Comparison of ENCODE assay signal across 22 cellular contexts in genomic region chr16:2122429-2122828, GRCh38. TPM values are rescaled to one million over a fixed set of nuclear protein-coding genes. Genes with fewer than 3 reads are reported as not detected.
DNase-seq lines count a peak whose midpoint lies in the region; ATAC-seq, FAIRE-seq and TF ChIP-seq lines count a peak whose summit lies in the region.
"Had no signal": no experiment of that assay in that cellular context is flagged by ENCODE, and none has a peak within 500 bp of the region (broad histone marks: within the 10 kb centered on the region; RNA-seq: fewer than 3 reads in every experiment).

No MANE protein-coding gene starts in this region.

- BruUV-seq in GM12878 (replicated peaks; lab: Mats Ljungman, UMichigan) = no TSS peak

- H3K9ac ChIP-seq in GM12878 (ENCODE audit: control insufficient read depth, insufficient read depth, low read length) (no peak overlapping the region), keratinocyte (ENCODE audit: control insufficient read depth, extremely low read depth, insufficient read depth, low read length) (peak overlapping the region; percentile 36)

- peaks cover 11% of the 10 kb centered on the region for H3K4me1 Mint-ChIP-seq in CD8-positive, alpha-beta T cell (ENCODE audit: low read depth)
- peaks cover 2% of the 10 kb centered on the region for H3K4me1 Mint-ChIP-seq in activated CD4-positive, alpha-beta T cell treated with anti-CD3 and anti-CD28 coated beads, Interleukin-2, amount 10 ng/mL, durations not matched to agents 7 days and 5 days
- H3K4me1 Mint-ChIP-seq: activated T-helper 17 cell treated with anti-CD3 and anti-CD28 coated beads, Interleukin-2, amount 50 U/mL, for 72 hours had no signal

- no peaks in the 10 kb centered on the region for H3K27me3 ChIP-seq in CD8-positive, alpha-beta T cell (ENCODE audit: insufficient read depth, low read length)
- H3K27me3 ChIP-seq in GM12878 (replicated peaks in 1 of 2; ENCODE audit: control insufficient read depth in 2 of 2, insufficient read depth in 2 of 2, low read length in 1 of 2) (no peaks in the 10 kb centered on the region), keratinocyte (ENCODE audit: control insufficient read depth, extremely low read depth, insufficient read depth, low read length) (no peaks in the 10 kb centered on the region), gastrocnemius medialis (no peaks in the 10 kb centered on the region)
- H3K27me3 ChIP-seq: foreskin keratinocyte had no signal

- POLR2A ChIA-PET in CD8-positive, alpha-beta T cell (lab: Charles Lee) = no interaction called here
- POLR2A ChIA-PET in GM12878 (lab: Charles Lee) = interaction anchor here (1.5 kb wide), 1 partner anchor 18 kb away, joined by 3 read pairs; no protein-coding TSS in a partner anchor
- POLR2A ChIA-PET in activated CD4-positive, alpha-beta T cell treated with anti-CD3 and anti-CD28 coated beads, Interleukin-2, amount 10 ng/mL, durations not matched to agents 7 days and 5 days (lab: Charles Lee) = no interaction called here

- TF ChIP-seq RAD21 in GM12878 (IDR thresholded peaks at IDR 0.05; ENCODE audit: insufficient read depth, low read depth, low read length) = no peak

- RAD21 ChIA-PET in GM12878 (lab: Charles Lee; ENCODE audit: unreplicated experiment) = no interaction called here

- H3K27ac Mint-ChIP-seq in CD8-positive, alpha-beta T cell = peak overlapping the region; percentile 4
- H3K27ac Mint-ChIP-seq in activated CD4-positive, alpha-beta T cell treated with anti-CD3 and anti-CD28 coated beads, Interleukin-2, amount 10 ng/mL, durations not matched to agents 7 days and 5 days = no peak overlapping the region
- H3K27ac Mint-ChIP-seq: activated naive CD8-positive, alpha-beta T cell treated with anti-CD3 and anti-CD28 coated beads for 36 hours; activated T-helper 17 cell treated with anti-CD3 and anti-CD28 coated beads, Interleukin-2, amount 50 U/mL, for 72 hours had no signal

- no peaks in the 10 kb centered on the region for H3K27me3 Mint-ChIP-seq in CD8-positive, alpha-beta T cell (ENCODE audit: low read depth)
- no peaks in the 10 kb centered on the region for H3K27me3 Mint-ChIP-seq in activated CD4-positive, alpha-beta T cell treated with anti-CD3 and anti-CD28 coated beads, Interleukin-2, amount 10 ng/mL, durations not matched to agents 7 days and 5 days
- H3K27me3 Mint-ChIP-seq: activated naive CD8-positive, alpha-beta T cell treated with anti-CD3 and anti-CD28 coated beads for 36 hours; activated T-helper 17 cell treated with anti-CD3 and anti-CD28 coated beads, Interleukin-2, amount 50 U/mL, for 72 hours had no signal

- no peaks in the 10 kb centered on the region for H3K4me1 ChIP-seq in CD8-positive, alpha-beta T cell (ENCODE audit: insufficient read depth, low read length)
- H3K4me1 ChIP-seq in GM12878 (ENCODE audit: control insufficient read depth, insufficient read depth, low read length) (no peaks in the 10 kb centered on the region), keratinocyte (ENCODE audit: control insufficient read depth, extremely low read depth, insufficient read depth, low read length) (peaks cover 45% of the 10 kb centered on the region), gastrocnemius medialis (peaks cover 70 to 90% of the 10 kb centered on the region in 2 donors)

- H3K9me3 ChIP-seq in CD8-positive, alpha-beta T cell (ENCODE audit: low read length) = no peaks in the 10 kb centered on the region
- H3K9me3 ChIP-seq in GM12878 (replicated peaks; ENCODE audit: control insufficient read depth, insufficient read depth, low read length) (no peaks in the 10 kb centered on the region), keratinocyte (ENCODE audit: control insufficient read depth, low read depth, low read length) (no peaks in the 10 kb centered on the region), gastrocnemius medialis (no peaks in the 10 kb centered on the region)

- H3K9me1 ChIP-seq in keratinocyte (ENCODE audit: control insufficient read depth, extremely low read depth, insufficient read depth, low read length) = no peaks in the 10 kb centered on the region

- no peaks in the 10 kb centered on the region for H4K20me1 ChIP-seq in GM12878 (ENCODE audit: control insufficient read depth, insufficient read depth)
- H4K20me1 ChIP-seq in keratinocyte (ENCODE audit: control insufficient read depth, extremely low read depth, insufficient read depth, low read length) = peaks cover 2% of the 10 kb centered on the region

- ATAC-seq in CD8-positive, alpha-beta T cell = no peak
- ATAC-seq in GM12878 (peak; percentile 23; the same call in 2 of the 3 replicates), gastrocnemius medialis (no peak), HG02642 (IDR thresholded peaks at IDR 0.05; ENCODE audit: poor library complexity, unreplicated experiment) (no peak)
- ATAC-seq: foreskin keratinocyte had no signal

- no peaks in the 10 kb centered on the region for H3K9me3 Mint-ChIP-seq in CD8-positive, alpha-beta T cell
- no peaks in the 10 kb centered on the region for H3K9me3 Mint-ChIP-seq in activated CD4-positive, alpha-beta T cell treated with anti-CD3 and anti-CD28 coated beads, Interleukin-2, amount 10 ng/mL, durations not matched to agents 7 days and 5 days
- H3K9me3 Mint-ChIP-seq: activated naive CD8-positive, alpha-beta T cell treated with anti-CD3 and anti-CD28 coated beads for 36 hours; activated T-helper 17 cell treated with anti-CD3 and anti-CD28 coated beads, Interleukin-2, amount 50 U/mL, for 72 hours had no signal

- FAIRE-seq in GM12878 (lab: Jason Lieb, UNC) = no peak
- no peak for FAIRE-seq in keratinocyte (lab: Jason Lieb, UNC)
- FAIRE-seq: endothelial cell of umbilical vein, G401.6, HepG2 had no signal

- CTCF ChIA-PET in CD8-positive, alpha-beta T cell (lab: Charles Lee) = interaction anchor here (2.2 to 2.6 kb wide), 2 partner anchors 18 to 33 kb away, joined by 5 to 11 read pairs; partner anchors contain the start of gene TRAF7
- CTCF ChIA-PET in GM12878 (lab: Yijun Ruan, JAX) = interaction anchor here (1.1 kb wide), 2 partner anchors 21 to 128 kb away, joined by 3 read pairs; no protein-coding TSS in a partner anchor
- CTCF ChIA-PET in activated CD4-positive, alpha-beta T cell treated with anti-CD3 and anti-CD28 coated beads, Interleukin-2, amount 10 ng/mL, durations not matched to agents 7 days and 5 days (lab: Charles Lee) = interaction anchor here (1.8 kb wide), 1 partner anchor 13 kb away, joined by 3 read pairs; no protein-coding TSS in a partner anchor

- H2AFZ ChIP-seq in GM12878 (ENCODE audit: control insufficient read depth, low read depth, low read length) = no peak overlapping the region
- no peak overlapping the region for H2AFZ ChIP-seq in keratinocyte (ENCODE audit: control insufficient read depth, low read length)

- DNase-seq in CD8-positive, alpha-beta T cell = no peak
- DNase-seq in GM12878 (ENCODE audit: low read depth, low spot score) (no peak), keratinocyte (ENCODE audit: low read depth, low spot score) (no peak), gastrocnemius medialis (no peak), RPMI8226 (no peak)
- DNase-seq in activated CD4-positive, alpha-beta T cell treated with anti-CD3 and anti-CD28 coated beads, Interleukin-2, amount 10 ng/mL, durations not matched to agents 7 days and 5 days = no peak
- DNase-seq in stimulated activated naive CD4-positive, alpha-beta T cell treated with Interleukin-2 at 50 U/mL for 16 hours (lab: John Stamatoyannopoulos, UW) = no peak
- DNase-seq: ACHN; activated CD4-positive, CD25-positive, alpha-beta regulatory T cell treated with anti-CD3 and anti-CD28 coated beads, Interleukin-2, amount 50 U/mL, for 72 hours; activated naive CD8-positive, alpha-beta T cell treated with anti-CD3 and anti-CD28 coated beads for 36 hours; DMS 273 treated with DMSO at 0.1 percent for 48 hours; HCEC 1CT; NCI-H187; NK-92 treated with Interleukin-12 subunit alpha and Interleukin-12 subunit beta, amount 100 ng/mL, for 24 hours; stimulated activated CD4-positive, alpha-beta T cell treated with anti-CD3 and anti-CD28 coated beads, Interleukin-1b, Interleukin-23, amount 100 ng/mL, for 48 hours; stimulated activated naive CD4-positive, alpha-beta T cell had no signal

- intact Hi-C loops in CD8-positive, alpha-beta T cell (cut with DNase I, micrococcal nuclease) = no loop called here
- intact Hi-C loops in GM12878 (cut with micrococcal nuclease; ENCODE audit: unreplicated experiment) = no loop called here
- intact Hi-C loops in gastrocnemius medialis (cut with DNase I; ENCODE audit: low total_unique reads) = no loop called here

- no peaks in the 10 kb centered on the region for H3K36me3 ChIP-seq in CD8-positive, alpha-beta T cell (ENCODE audit: insufficient read depth, low read length)
- H3K36me3 ChIP-seq in GM12878 (ENCODE audit: control insufficient read depth in 2 of 2, insufficient read depth in 2 of 2, low read length in 1 of 2) (no peaks in the 10 kb centered on the region), keratinocyte (ENCODE audit: control insufficient read depth in 2 of 2, extremely low read depth in 1 of 2, insufficient read depth in 2 of 2, low read length in 2 of 2) (no peaks in the 10 kb centered on the region), gastrocnemius medialis (no peaks in the 10 kb centered on the region)

- in situ Hi-C loops in GM12878 (cut with MboI) = no loop called here
- in situ Hi-C loops in gastrocnemius medialis (cut with MboI; ENCODE audit: low sequenced_read_pairs in 4 of 4) = no loop called here

- H3K4me2 ChIP-seq in GM12878 (ENCODE audit: control insufficient read depth, insufficient read depth) (no peak overlapping the region), keratinocyte (ENCODE audit: control insufficient read depth, extremely low read depth, insufficient read depth, low read depth, low read length) (peak overlapping the region; percentile 45)

- dilution Hi-C loops in keratinocyte (cut with MboI; ENCODE audit: extremely low pct_ligation_motif_present, low sequenced_read_pairs) = no loop called here

- no peak overlapping the region for H3K4me3 Mint-ChIP-seq in CD8-positive, alpha-beta T cell
- no peak overlapping the region for H3K4me3 Mint-ChIP-seq in activated CD4-positive, alpha-beta T cell treated with anti-CD3 and anti-CD28 coated beads, Interleukin-2, amount 10 ng/mL, durations not matched to agents 7 days and 5 days
- H3K4me3 Mint-ChIP-seq: activated naive CD8-positive, alpha-beta T cell treated with anti-CD3 and anti-CD28 coated beads for 36 hours; activated T-helper 17 cell treated with anti-CD3 and anti-CD28 coated beads, Interleukin-2, amount 50 U/mL, for 72 hours had no signal

- no peak for TF ChIP-seq EP300 in GM12878 (IDR thresholded peaks at IDR 0.05; ENCODE audit: borderline replicate concordance in 1 of 2, control insufficient read depth in 1 of 2, low read depth in 2 of 2, low read length in 2 of 2)

- H3K4me3 ChIP-seq in CD8-positive, alpha-beta T cell (ENCODE audit: low read depth, low read length) = no peak overlapping the region
- H3K4me3 ChIP-seq in GM12878 (no peak overlapping the region), keratinocyte (ENCODE audit: control insufficient read depth in 2 of 3, extremely low read depth in 1 of 3, insufficient read depth in 2 of 3, low read depth in 1 of 3, low read length in 3 of 3) (peak overlapping the region in 1 of 3 experiments; percentile 23), gastrocnemius medialis (peak overlapping the region in 3 of 4 donors; percentile 13 to 40 (median 22))

- no peaks in the 10 kb centered on the region for H3K79me2 ChIP-seq in GM12878 (ENCODE audit: control insufficient read depth, insufficient read depth, low read length)
- peaks cover 39% of the 10 kb centered on the region for H3K79me2 ChIP-seq in keratinocyte (ENCODE audit: control insufficient read depth, insufficient read depth, low read length)

- TF ChIP-seq POLR2A in GM12878 (IDR thresholded peaks at IDR 0.05; ENCODE audit: low read depth, low read length) = no peak
- TF ChIP-seq POLR2A in gastrocnemius medialis (IDR thresholded peaks at IDR 0.05) = no peak

- no peak for TF ChIP-seq CTCF in CD8-positive, alpha-beta T cell (IDR thresholded peaks at IDR 0.05)
- TF ChIP-seq CTCF in GM12878 (IDR thresholded peaks at IDR 0.05 in 2 of 3, conservative IDR thresholded peaks at IDR 0.05 in 1 of 3; ENCODE audit: control insufficient read depth in 2 of 3, extremely low read depth in 1 of 3, insufficient read depth in 1 of 3, low read depth in 3 of 3, low read length in 3 of 3) = no peak
- TF ChIP-seq CTCF in keratinocyte (optimal IDR thresholded peaks at IDR 0.05 in 1 of 3, IDR thresholded peaks at IDR 0.05 in 1 of 3, conservative IDR thresholded peaks at IDR 0.05 in 1 of 3; ENCODE audit: extremely low read depth in 1 of 3, insufficient read depth in 2 of 3, low read length in 3 of 3) = no peak
- no peak for TF ChIP-seq CTCF in gastrocnemius medialis (IDR thresholded peaks at IDR 0.05 in 4 of 5, conservative IDR thresholded peaks at IDR 0.05 in 1 of 5)

- H3K27ac ChIP-seq in CD8-positive, alpha-beta T cell (ENCODE audit: low read depth, low read length) = no peak overlapping the region
- H3K27ac ChIP-seq in GM12878 (ENCODE audit: control insufficient read depth, insufficient read depth) = no peak overlapping the region
- H3K27ac ChIP-seq in keratinocyte (ENCODE audit: control insufficient read depth, insufficient read depth, low read length) = peak overlapping the region; percentile 33
- H3K27ac ChIP-seq in gastrocnemius medialis = peak overlapping the region; percentile 98 to 100 (median 98)
- H3K27ac ChIP-seq: foreskin keratinocyte had no signal

- WGBS in GM12878 (ENCODE audit: insufficient coverage, insufficient replicate concordance, low lambda C conversion rate, missing lambda C conversion rate) = 64% methylated on average over 16 of the region's 17 CpGs

- SMC1A ChIA-PET in GM12878 (lab: Charles Lee; ENCODE audit: uncharacterized antibody, unreplicated experiment) = no interaction called here

- H3K36me3 Mint-ChIP-seq in CD8-positive, alpha-beta T cell = no peaks in the 10 kb centered on the region
- no peaks in the 10 kb centered on the region for H3K36me3 Mint-ChIP-seq in activated CD4-positive, alpha-beta T cell treated with anti-CD3 and anti-CD28 coated beads, Interleukin-2, amount 10 ng/mL, durations not matched to agents 7 days and 5 days (ENCODE audit: low read depth)
- H3K36me3 Mint-ChIP-seq: activated naive CD8-positive, alpha-beta T cell treated with anti-CD3 and anti-CD28 coated beads for 36 hours had no signal

RNA-seq across cellular contexts. Expression of gene PKD1, which starts 13.3 kb away (rescaled TPM):
- total RNA-seq in CD8-positive, alpha-beta T cell = 10 to 100 TPM; 90.7 to 95.2 TPM
- 160 and 186 TPM in 2 replicates for total RNA-seq in GM12878 (2013; cell fraction: nucleolus; rRNA removed)
- total RNA-seq in GM12878 (2014; rRNA removed) (19.6 and 22.9 TPM in 2 replicates), GM12878 (2014; rRNA removed; fragmentation: Illumina TruSeq; extraction: Trizol) (6.9 and 7.5 TPM in 2 replicates), GM12878 (2021) (44.9 and 62.0 TPM in 2 replicates), gastrocnemius medialis (100 to 1,000 TPM; 168 to 376 (median 339) TPM)
- polyA plus RNA-seq in GM12878 (2011; ENCODE audit: low read depth) = 13.4 TPM
- polyA plus RNA-seq in GM12878 (2011; rRNA removed) (3.7 and 9.0 TPM in 2 replicates), GM12878 (2014; fragmentation: Illumina TruSeq; extraction: Trizol) (0.36 and 3.9 TPM in 2 replicates), GM12878 (2014; fragmentation: Nextera tagmentation; extraction: Ambion mirVana) (under 1 TPM; 0.11 to 0.35 TPM), GM12878 (2014; rRNA removed) (48.2 and 49.7 TPM in 2 replicates), GM12878 (2016; fragmentation: Nextera tagmentation; extraction: Ambion mirVana) (1 to 10 TPM; 2.9 to 5.2 TPM), keratinocyte (10.6 to 22.9 TPM (median 16.4 TPM) in 3 replicates)
- 16.3 and 29.0 TPM in 2 replicates for polyA plus RNA-seq in GM12878 (2011; cell fraction: cytosol; rRNA removed)
- polyA plus RNA-seq in GM12878 (2011; cell fraction: nucleus; rRNA removed) = 295 and 314 TPM in 2 replicates
- polyA plus RNA-seq in GM12878 (2012) = 34.8 and 47.6 TPM in 2 replicates
- polyA minus RNA-seq in GM12878 (2011; rRNA and poly(A)+ RNA removed) = 11.8 and 40.3 TPM in 2 replicates
- 17.5 and 22.7 TPM in 2 replicates for polyA minus RNA-seq in GM12878 (2011; cell fraction: cytosol; rRNA and poly(A)+ RNA removed)
- 50.4 and 84.4 TPM in 2 replicates for polyA minus RNA-seq in GM12878 (2011; cell fraction: nucleus; rRNA and poly(A)+ RNA removed)
- 11.0 TPM for polyA plus RNA-seq in keratinocyte (2011; ENCODE audit: low read depth)
- polyA plus RNA-seq in keratinocyte (2011; cell fraction: cytosol; rRNA removed) = 3.8 and 11.5 TPM in 2 replicates
- 104 and 139 TPM in 2 replicates for polyA plus RNA-seq in keratinocyte (2011; cell fraction: nucleus; rRNA removed)
- polyA plus RNA-seq in keratinocyte (2012; ENCODE audit: low replicate concordance) = 19.6 and 30.4 TPM in 2 replicates
- 39.6 to 62.5 TPM (median 40.9 TPM) in 3 replicates for polyA minus RNA-seq in keratinocyte
- polyA minus RNA-seq in keratinocyte (2011; cell fraction: cytosol; rRNA and poly(A)+ RNA removed) = 57.4 TPM
- polyA minus RNA-seq in keratinocyte (2011; cell fraction: nucleus; rRNA and poly(A)+ RNA removed) = 139 and 161 TPM in 2 replicates
- 10 to 100 TPM; 72.9 to 77.2 TPM for total RNA-seq in activated CD4-positive, alpha-beta T cell treated with anti-CD3 and anti-CD28 coated beads, Interleukin-2, amount 10 ng/mL, durations not matched to agents 7 days and 5 days

RNA-seq across cellular contexts. Expression of gene RAB26, which starts 26.0 kb away (rescaled TPM):
- total RNA-seq in CD8-positive, alpha-beta T cell = not detected
- total RNA-seq in GM12878 (2013; cell fraction: nucleolus; rRNA removed) = not detected in 2 replicates
- total RNA-seq in GM12878 (2014; rRNA removed) (0.11 and 0.51 TPM in 2 replicates), GM12878 (2014; rRNA removed; fragmentation: Illumina TruSeq; extraction: Trizol) (not detected in 2 replicates), GM12878 (2021) (0.33 and 0.53 TPM in 2 replicates), gastrocnemius medialis (1 to 10 TPM in 2 of 4 donors, not detected in 2; 1.3 to 4.2 TPM)
- 1.4 TPM for polyA plus RNA-seq in GM12878 (2011; ENCODE audit: low read depth)
- polyA plus RNA-seq in GM12878 (2011; rRNA removed) (0.89 and 1.9 TPM in 2 replicates), GM12878 (2014; fragmentation: Illumina TruSeq; extraction: Trizol) (0.21 TPM in 1 of 2 replicates, not detected in the other), GM12878 (2014; fragmentation: Nextera tagmentation; extraction: Ambion mirVana) (under 1 TPM; 0.13 to 0.27 TPM), GM12878 (2014; rRNA removed) (0.13 and 0.43 TPM in 2 replicates), GM12878 (2016; fragmentation: Nextera tagmentation; extraction: Ambion mirVana) (1 to 10 TPM; 3.7 to 4.5 TPM), keratinocyte (0.44 to 0.91 TPM (median 0.58 TPM) in 3 replicates)
- 1.6 and 2.5 TPM in 2 replicates for polyA plus RNA-seq in GM12878 (2011; cell fraction: cytosol; rRNA removed)
- 8.3 and 9.1 TPM in 2 replicates for polyA plus RNA-seq in GM12878 (2011; cell fraction: nucleus; rRNA removed)
- 2.8 and 2.9 TPM in 2 replicates for polyA plus RNA-seq in GM12878 (2012)
- polyA minus RNA-seq in GM12878 (2011; rRNA and poly(A)+ RNA removed) = 2.3 and 3.5 TPM in 2 replicates
- not detected in 2 replicates for polyA minus RNA-seq in GM12878 (2011; cell fraction: cytosol; rRNA and poly(A)+ RNA removed)
- 0.57 and 1.1 TPM in 2 replicates for polyA minus RNA-seq in GM12878 (2011; cell fraction: nucleus; rRNA and poly(A)+ RNA removed)
- polyA plus RNA-seq in keratinocyte (2011; ENCODE audit: low read depth) = not detected
- 0.21 and 0.70 TPM in 2 replicates for polyA plus RNA-seq in keratinocyte (2011; cell fraction: cytosol; rRNA removed)
- 1.0 and 2.2 TPM in 2 replicates for polyA plus RNA-seq in keratinocyte (2011; cell fraction: nucleus; rRNA removed)
- polyA plus RNA-seq in keratinocyte (2012; ENCODE audit: low replicate concordance) = 0.83 and 1.5 TPM in 2 replicates
- polyA minus RNA-seq in keratinocyte = 0.23 to 0.77 TPM in 2 of 3 replicates, not detected in the other
- not detected for polyA minus RNA-seq in keratinocyte (2011; cell fraction: cytosol; rRNA and poly(A)+ RNA removed)
- 0.74 and 1.2 TPM in 2 replicates for polyA minus RNA-seq in keratinocyte (2011; cell fraction: nucleus; rRNA and poly(A)+ RNA removed)
- under 1 TPM; 0.20 to 0.42 TPM for total RNA-seq in activated CD4-positive, alpha-beta T cell treated with anti-CD3 and anti-CD28 coated beads, Interleukin-2, amount 10 ng/mL, durations not matched to agents 7 days and 5 days

RNA-seq across cellular contexts. Expression of gene TRAF7, which starts 33.2 kb away (rescaled TPM):
- total RNA-seq in CD8-positive, alpha-beta T cell = 10 to 100 TPM; 21.4 to 21.8 TPM
- total RNA-seq in GM12878 (2013; cell fraction: nucleolus; rRNA removed) = 33.4 and 41.2 TPM in 2 replicates
- total RNA-seq in GM12878 (2014; rRNA removed) = 36.9 and 44.6 TPM in 2 replicates
- total RNA-seq in GM12878 (2014; rRNA removed; fragmentation: Illumina TruSeq; extraction: Trizol) = 23.2 and 26.3 TPM in 2 replicates
- total RNA-seq in GM12878 (2021) = 82.6 and 87.0 TPM in 2 replicates
- polyA plus RNA-seq in GM12878 (2011; ENCODE audit: low read depth) = 11.8 TPM
- 23.5 and 46.7 TPM in 2 replicates for polyA plus RNA-seq in GM12878 (2011; rRNA removed)
- 48.3 and 60.3 TPM in 2 replicates for polyA plus RNA-seq in GM12878 (2011; cell fraction: cytosol; rRNA removed)
- polyA plus RNA-seq in GM12878 (2011; cell fraction: nucleus; rRNA removed) = 88.1 and 100 TPM in 2 replicates
- polyA plus RNA-seq in GM12878 (2012) = 45.3 and 53.5 TPM in 2 replicates
- polyA plus RNA-seq in GM12878 (2014; fragmentation: Illumina TruSeq; extraction: Trizol) = 16.8 and 19.4 TPM in 2 replicates
- polyA plus RNA-seq in GM12878 (2014; fragmentation: Nextera tagmentation; extraction: Ambion mirVana) = 1 to 10 TPM in 1 of 2 experiments, under 1 TPM in 1; 0.61 to 2.1 TPM
- 44.4 and 50.3 TPM in 2 replicates for polyA plus RNA-seq in GM12878 (2014; rRNA removed)
- 10 to 100 TPM; 29.8 to 30.2 TPM for polyA plus RNA-seq in GM12878 (2016; fragmentation: Nextera tagmentation; extraction: Ambion mirVana)
- polyA minus RNA-seq in GM12878 (2011; rRNA and poly(A)+ RNA removed) = 41.1 and 76.7 TPM in 2 replicates
- 32.6 and 44.1 TPM in 2 replicates for polyA minus RNA-seq in GM12878 (2011; cell fraction: cytosol; rRNA and poly(A)+ RNA removed)
- polyA minus RNA-seq in GM12878 (2011; cell fraction: nucleus; rRNA and poly(A)+ RNA removed) = 15.0 and 24.1 TPM in 2 replicates
- 38.4 to 52.1 TPM (median 45.9 TPM) in 3 replicates for polyA plus RNA-seq in keratinocyte
- 28.3 TPM for polyA plus RNA-seq in keratinocyte (2011; ENCODE audit: low read depth)
- polyA plus RNA-seq in keratinocyte (2011; cell fraction: cytosol; rRNA removed) = 37.3 and 68.2 TPM in 2 replicates
- 51.7 and 65.5 TPM in 2 replicates for polyA plus RNA-seq in keratinocyte (2011; cell fraction: nucleus; rRNA removed)
- polyA plus RNA-seq in keratinocyte (2012; ENCODE audit: low replicate concordance) = 41.9 and 72.5 TPM in 2 replicates
- polyA minus RNA-seq in keratinocyte = 54.2 to 122 TPM (median 60.8 TPM) in 3 replicates
- 96.1 TPM for polyA minus RNA-seq in keratinocyte (2011; cell fraction: cytosol; rRNA and poly(A)+ RNA removed)
- 35.2 and 37.6 TPM in 2 replicates for polyA minus RNA-seq in keratinocyte (2011; cell fraction: nucleus; rRNA and poly(A)+ RNA removed)
- 10 to 100 TPM; 39.5 to 71.4 (median 55.9) TPM for total RNA-seq in gastrocnemius medialis
- total RNA-seq in activated CD4-positive, alpha-beta T cell treated with anti-CD3 and anti-CD28 coated beads, Interleukin-2, amount 10 ng/mL, durations not matched to agents 7 days and 5 days = 10 to 100 TPM; 55.6 to 59.7 TPM

Comparison
In these comparisons a context has a peak if more than half of its experiments do, and no peak if none do; other contexts are left out.
1. H3K27ac ChIP-seq: peak in keratinocyte (single experiment) and gastrocnemius medialis (4 of 4); none in CD8-positive, alpha-beta T cell (single experiment) and GM12878 (single experiment).
2. H3K4me3 ChIP-seq: peak in gastrocnemius medialis (3 of 4); none in CD8-positive, alpha-beta T cell (single experiment) and GM12878 (single experiment).